Comparison of ENCODE assay signal across 1 cellular context in the genomic region with DNA sequence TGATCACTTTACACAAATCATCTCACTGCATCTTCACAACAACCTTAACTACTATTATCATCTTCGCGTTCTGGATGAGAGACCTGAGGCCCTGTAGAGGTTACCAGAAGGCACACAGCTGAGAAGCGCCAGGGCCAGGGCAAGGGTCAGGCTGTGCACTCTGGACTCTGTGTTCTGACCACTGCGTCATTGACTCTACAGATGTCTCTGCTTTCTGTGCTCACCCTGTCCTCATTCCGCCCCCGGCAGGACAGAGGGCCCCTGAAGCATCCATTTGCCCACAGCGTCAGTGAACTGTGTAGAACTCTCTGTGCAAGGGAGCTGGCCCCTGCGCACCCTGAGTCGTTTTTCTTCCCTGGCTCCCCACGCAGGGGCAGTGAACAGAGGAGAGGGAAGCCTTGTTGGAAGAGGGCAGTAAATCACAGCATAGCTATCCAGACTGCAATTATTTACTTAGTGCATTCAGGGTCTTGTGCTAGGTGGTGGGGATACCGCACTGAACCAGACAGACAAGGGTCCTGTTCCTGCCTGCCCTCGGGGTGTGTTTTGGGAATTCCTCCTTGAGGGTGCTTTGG.
TF ChIP-seq lines count a peak whose summit lies in the region.

No MANE protein-coding gene starts in this region.

TF ChIP-seq in HepG2, 621 proteins besides CTCF, POLR2A, EP300 and RAD21 (continued from another document and continues in another):
- TF ChIP-seq, protein P1, sequence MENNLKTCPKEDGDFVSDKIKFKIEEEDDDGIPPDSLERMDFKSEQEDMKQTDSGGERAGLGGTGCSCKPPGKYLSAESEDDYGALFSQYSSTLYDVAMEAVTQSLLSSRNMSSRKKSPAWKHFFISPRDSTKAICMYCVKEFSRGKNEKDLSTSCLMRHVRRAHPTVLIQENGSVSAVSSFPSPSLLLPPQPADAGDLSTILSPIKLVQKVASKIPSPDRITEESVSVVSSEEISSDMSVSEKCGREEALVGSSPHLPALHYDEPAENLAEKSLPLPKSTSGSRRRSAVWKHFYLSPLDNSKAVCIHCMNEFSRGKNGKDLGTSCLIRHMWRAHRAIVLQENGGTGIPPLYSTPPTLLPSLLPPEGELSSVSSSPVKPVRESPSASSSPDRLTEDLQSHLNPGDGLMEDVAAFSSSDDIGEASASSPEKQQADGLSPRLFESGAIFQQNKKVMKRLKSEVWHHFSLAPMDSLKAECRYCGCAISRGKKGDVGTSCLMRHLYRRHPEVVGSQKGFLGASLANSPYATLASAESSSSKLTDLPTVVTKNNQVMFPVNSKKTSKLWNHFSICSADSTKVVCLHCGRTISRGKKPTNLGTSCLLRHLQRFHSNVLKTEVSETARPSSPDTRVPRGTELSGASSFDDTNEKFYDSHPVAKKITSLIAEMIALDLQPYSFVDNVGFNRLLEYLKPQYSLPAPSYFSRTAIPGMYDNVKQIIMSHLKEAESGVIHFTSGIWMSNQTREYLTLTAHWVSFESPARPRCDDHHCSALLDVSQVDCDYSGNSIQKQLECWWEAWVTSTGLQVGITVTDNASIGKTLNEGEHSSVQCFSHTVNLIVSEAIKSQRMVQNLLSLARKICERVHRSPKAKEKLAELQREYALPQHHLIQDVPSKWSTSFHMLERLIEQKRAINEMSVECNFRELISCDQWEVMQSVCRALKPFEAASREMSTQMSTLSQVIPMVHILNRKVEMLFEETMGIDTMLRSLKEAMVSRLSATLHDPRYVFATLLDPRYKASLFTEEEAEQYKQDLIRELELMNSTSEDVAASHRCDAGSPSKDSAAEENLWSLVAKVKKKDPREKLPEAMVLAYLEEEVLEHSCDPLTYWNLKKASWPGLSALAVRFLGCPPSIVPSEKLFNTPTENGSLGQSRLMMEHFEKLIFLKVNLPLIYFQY (CRISPR knock-in tag; IDR thresholded peaks at IDR 0.05; ENCODE audit: borderline replicate concordance) = no peak
- TF ChIP-seq ZNF230 (CRISPR knock-in tag; IDR thresholded peaks at IDR 0.05) (no peak), SALL1 (CRISPR knock-in tag; IDR thresholded peaks at IDR 0.05) (peak; percentile 73), ZNF75D (CRISPR knock-in tag; IDR thresholded peaks at IDR 0.05; ENCODE audit: borderline replicate concordance) (no peak), JUND (CRISPR knock-in tag; IDR thresholded peaks at IDR 0.05) (0 out of 2 replicates have a peak, but pooled peaks have one; percentile 22), ZNF543 (CRISPR knock-in tag; IDR thresholded peaks at IDR 0.05) (no peak), BORCS8-MEF2B (CRISPR knock-in tag; IDR thresholded peaks at IDR 0.05) (no peak), PAF1 (CRISPR knock-in tag; IDR thresholded peaks at IDR 0.05) (no peak), IRX3 (CRISPR knock-in tag; IDR thresholded peaks at IDR 0.05; ENCODE audit: borderline replicate concordance, low read depth) (no peak), MYC (CRISPR knock-in tag; IDR thresholded peaks at IDR 0.05; ENCODE audit: borderline replicate concordance) (no peak), SMAD1 (CRISPR knock-in tag; IDR thresholded peaks at IDR 0.05; ENCODE audit: borderline replicate concordance, low read depth) (no peak), MBD4 (IDR thresholded peaks at IDR 0.05; ENCODE audit: borderline replicate concordance, low read length) (no peak), SRSF1 (optimal IDR thresholded peaks at IDR 0.05; ENCODE audit: low read depth, low read length) (no peak), SMARCE1 (IDR thresholded peaks at IDR 0.05; ENCODE audit: borderline replicate concordance) (no peak), ZNF556 (CRISPR knock-in tag; IDR thresholded peaks at IDR 0.05; ENCODE audit: borderline replicate concordance) (no peak), HIVEP1 (CRISPR knock-in tag; IDR thresholded peaks at IDR 0.05) (no peak), SOX13 (IDR thresholded peaks at IDR 0.05) (no peak), SOX13 (CRISPR knock-in tag; conservative IDR thresholded peaks at IDR 0.05 in 1 of 2, IDR thresholded peaks at IDR 0.05 in 1 of 2) (peak in 1 of 2 experiments; percentile 22; a peak in 1 of 4 replicates), CBX1 (IDR thresholded peaks at IDR 0.05; ENCODE audit: low read depth) (no peak), HNF4G (IDR thresholded peaks at IDR 0.05; ENCODE audit: borderline replicate concordance, low read depth, low read length) (peak; percentile 89), HNF4G (CRISPR knock-in tag; IDR thresholded peaks at IDR 0.05; ENCODE audit: borderline replicate concordance, low read depth) (peak; percentile 85; the same call in 1 of the 2 replicates), XBP1 (CRISPR knock-in tag; IDR thresholded peaks at IDR 0.05) (no peak)
- TF ChIP-seq, protein P2, sequence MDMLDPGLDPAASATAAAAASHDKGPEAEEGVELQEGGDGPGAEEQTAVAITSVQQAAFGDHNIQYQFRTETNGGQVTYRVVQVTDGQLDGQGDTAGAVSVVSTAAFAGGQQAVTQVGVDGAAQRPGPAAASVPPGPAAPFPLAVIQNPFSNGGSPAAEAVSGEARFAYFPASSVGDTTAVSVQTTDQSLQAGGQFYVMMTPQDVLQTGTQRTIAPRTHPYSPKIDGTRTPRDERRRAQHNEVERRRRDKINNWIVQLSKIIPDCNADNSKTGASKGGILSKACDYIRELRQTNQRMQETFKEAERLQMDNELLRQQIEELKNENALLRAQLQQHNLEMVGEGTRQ (IDR thresholded peaks at IDR 0.05; ENCODE audit: low read depth, low read length) = no peak
- TF ChIP-seq, protein P2 (CRISPR knock-in tag; IDR thresholded peaks at IDR 0.05; ENCODE audit: borderline replicate concordance) = no peak
- TF ChIP-seq, protein P3, sequence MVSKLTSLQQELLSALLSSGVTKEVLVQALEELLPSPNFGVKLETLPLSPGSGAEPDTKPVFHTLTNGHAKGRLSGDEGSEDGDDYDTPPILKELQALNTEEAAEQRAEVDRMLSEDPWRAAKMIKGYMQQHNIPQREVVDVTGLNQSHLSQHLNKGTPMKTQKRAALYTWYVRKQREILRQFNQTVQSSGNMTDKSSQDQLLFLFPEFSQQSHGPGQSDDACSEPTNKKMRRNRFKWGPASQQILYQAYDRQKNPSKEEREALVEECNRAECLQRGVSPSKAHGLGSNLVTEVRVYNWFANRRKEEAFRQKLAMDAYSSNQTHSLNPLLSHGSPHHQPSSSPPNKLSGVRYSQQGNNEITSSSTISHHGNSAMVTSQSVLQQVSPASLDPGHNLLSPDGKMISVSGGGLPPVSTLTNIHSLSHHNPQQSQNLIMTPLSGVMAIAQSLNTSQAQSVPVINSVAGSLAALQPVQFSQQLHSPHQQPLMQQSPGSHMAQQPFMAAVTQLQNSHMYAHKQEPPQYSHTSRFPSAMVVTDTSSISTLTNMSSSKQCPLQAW (CRISPR knock-in tag; IDR thresholded peaks at IDR 0.05) = no peak
- TF ChIP-seq, protein P4, sequence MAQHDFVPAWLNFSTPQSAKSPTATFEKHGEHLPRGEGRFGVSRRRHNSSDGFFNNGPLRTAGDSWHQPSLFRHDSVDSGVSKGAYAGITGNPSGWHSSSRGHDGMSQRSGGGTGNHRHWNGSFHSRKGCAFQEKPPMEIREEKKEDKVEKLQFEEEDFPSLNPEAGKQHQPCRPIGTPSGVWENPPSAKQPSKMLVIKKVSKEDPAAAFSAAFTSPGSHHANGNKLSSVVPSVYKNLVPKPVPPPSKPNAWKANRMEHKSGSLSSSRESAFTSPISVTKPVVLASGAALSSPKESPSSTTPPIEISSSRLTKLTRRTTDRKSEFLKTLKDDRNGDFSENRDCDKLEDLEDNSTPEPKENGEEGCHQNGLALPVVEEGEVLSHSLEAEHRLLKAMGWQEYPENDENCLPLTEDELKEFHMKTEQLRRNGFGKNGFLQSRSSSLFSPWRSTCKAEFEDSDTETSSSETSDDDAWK (CRISPR knock-in tag; IDR thresholded peaks at IDR 0.05) = no peak
- TF ChIP-seq, protein P5, sequence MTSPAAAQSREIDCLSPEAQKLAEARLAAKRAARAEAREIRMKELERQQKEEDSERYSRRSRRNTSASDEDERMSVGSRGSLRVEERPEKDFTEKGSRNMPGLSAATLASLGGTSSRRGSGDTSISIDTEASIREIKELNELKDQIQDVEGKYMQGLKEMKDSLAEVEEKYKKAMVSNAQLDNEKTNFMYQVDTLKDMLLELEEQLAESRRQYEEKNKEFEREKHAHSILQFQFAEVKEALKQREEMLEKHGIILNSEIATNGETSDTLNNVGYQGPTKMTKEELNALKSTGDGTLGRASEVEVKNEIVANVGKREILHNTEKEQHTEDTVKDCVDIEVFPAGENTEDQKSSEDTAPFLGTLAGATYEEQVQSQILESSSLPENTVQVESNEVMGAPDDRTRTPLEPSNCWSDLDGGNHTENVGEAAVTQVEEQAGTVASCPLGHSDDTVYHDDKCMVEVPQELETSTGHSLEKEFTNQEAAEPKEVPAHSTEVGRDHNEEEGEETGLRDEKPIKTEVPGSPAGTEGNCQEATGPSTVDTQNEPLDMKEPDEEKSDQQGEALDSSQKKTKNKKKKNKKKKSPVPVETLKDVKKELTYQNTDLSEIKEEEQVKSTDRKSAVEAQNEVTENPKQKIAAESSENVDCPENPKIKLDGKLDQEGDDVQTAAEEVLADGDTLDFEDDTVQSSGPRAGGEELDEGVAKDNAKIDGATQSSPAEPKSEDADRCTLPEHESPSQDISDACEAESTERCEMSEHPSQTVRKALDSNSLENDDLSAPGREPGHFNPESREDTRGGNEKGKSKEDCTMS (CRISPR knock-in tag; conservative IDR thresholded peaks at IDR 0.05) = no peak
- TF ChIP-seq, protein P6, sequence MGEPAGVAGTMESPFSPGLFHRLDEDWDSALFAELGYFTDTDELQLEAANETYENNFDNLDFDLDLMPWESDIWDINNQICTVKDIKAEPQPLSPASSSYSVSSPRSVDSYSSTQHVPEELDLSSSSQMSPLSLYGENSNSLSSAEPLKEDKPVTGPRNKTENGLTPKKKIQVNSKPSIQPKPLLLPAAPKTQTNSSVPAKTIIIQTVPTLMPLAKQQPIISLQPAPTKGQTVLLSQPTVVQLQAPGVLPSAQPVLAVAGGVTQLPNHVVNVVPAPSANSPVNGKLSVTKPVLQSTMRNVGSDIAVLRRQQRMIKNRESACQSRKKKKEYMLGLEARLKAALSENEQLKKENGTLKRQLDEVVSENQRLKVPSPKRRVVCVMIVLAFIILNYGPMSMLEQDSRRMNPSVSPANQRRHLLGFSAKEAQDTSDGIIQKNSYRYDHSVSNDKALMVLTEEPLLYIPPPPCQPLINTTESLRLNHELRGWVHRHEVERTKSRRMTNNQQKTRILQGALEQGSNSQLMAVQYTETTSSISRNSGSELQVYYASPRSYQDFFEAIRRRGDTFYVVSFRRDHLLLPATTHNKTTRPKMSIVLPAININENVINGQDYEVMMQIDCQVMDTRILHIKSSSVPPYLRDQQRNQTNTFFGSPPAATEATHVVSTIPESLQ (CRISPR knock-in tag; conservative IDR thresholded peaks at IDR 0.05) = no peak
- TF ChIP-seq, protein P7, sequence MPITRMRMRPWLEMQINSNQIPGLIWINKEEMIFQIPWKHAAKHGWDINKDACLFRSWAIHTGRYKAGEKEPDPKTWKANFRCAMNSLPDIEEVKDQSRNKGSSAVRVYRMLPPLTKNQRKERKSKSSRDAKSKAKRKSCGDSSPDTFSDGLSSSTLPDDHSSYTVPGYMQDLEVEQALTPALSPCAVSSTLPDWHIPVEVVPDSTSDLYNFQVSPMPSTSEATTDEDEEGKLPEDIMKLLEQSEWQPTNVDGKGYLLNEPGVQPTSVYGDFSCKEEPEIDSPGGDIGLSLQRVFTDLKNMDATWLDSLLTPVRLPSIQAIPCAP (CRISPR knock-in tag; IDR thresholded peaks at IDR 0.05; ENCODE audit: low read depth) = no peak
